2 cellular contexts compared by ENCODE assay signal in the genomic region with DNA sequence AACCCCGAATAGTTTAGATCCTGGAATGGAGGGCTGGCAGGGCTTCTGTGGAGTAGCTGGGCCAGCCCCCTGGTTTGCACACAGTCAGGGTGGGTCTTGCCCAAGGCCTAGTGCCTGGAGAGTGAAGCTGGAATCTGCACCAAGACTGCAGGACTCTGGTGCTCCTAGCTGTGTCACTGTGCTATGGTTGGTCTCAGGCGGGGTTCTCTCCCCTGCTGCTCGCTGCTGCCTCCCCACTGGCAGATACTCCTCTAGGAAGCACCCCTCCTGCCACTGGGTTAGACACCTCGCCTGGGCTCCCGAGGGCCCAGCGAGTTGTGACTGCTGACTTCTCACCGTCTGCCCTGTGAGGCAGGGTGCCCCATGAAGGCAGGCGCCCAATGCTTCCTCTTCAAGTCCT. TPM values are rescaled to one million over a fixed set of nuclear protein-coding genes. Genes with fewer than 3 reads are reported as not detected.
"Had no signal": no experiment of that assay in that cellular context is flagged by ENCODE, and none has a peak within 500 bp of the region (broad histone marks: within the 10 kb centered on the region; RNA-seq: fewer than 3 reads in every experiment).

No MANE protein-coding gene starts in this region.

RNA-seq across cellular contexts. Expression of a gene that starts 27.9 kb away (rescaled TPM):
- polyA plus RNA-seq: IgD-negative memory B cell, K562 had no signal
